ENCODE assay signal across 23 cellular contexts in genomic region chr18:38698108-38698507, GRCh38.
"Had no signal": no experiment of that assay in that cellular context is flagged by ENCODE, and none has a peak within 500 bp of the region (broad histone marks: within the 10 kb centered on the region; RNA-seq: fewer than 3 reads in every experiment).

No MANE protein-coding gene starts in this region.

- H3K36me3 ChIP-seq: stomach, suprapubic skin, tibial nerve, WERI-Rb-1 had no signal

- H3K9me3 ChIP-seq: stomach, suprapubic skin, tibial nerve had no signal

- H3K27me3 Mint-ChIP-seq: activated naive CD8-positive, alpha-beta T cell treated with anti-CD3 and anti-CD28 coated beads, Interleukin-2, amount 50 U/mL, for 24 hours; brain; stimulated activated memory B cell treated with anti-CD40 and anti-IgM and Interleukin-4, amounts not matched to agents 10 μg/mL and 1 μg/mL and 100 μg/mL, for 72 hours had no signal

- H3K4me3 Mint-ChIP-seq: activated CD8-positive, alpha-beta T cell treated with anti-CD3 and anti-CD28 coated beads, Interleukin-2, amount 10 ng/mL, durations not matched to agents 7 days and 5 days; activated naive CD8-positive, alpha-beta T cell treated with anti-CD3 and anti-CD28 coated beads, Interleukin-2, amount 50 U/mL, for 24 hours; activated T-helper 1 cell treated with anti-CD3 and anti-CD28 coated beads, Interleukin-12 subunit alpha, Interleukin-12 subunit beta, Interleukin-2, Interleukin-4 antibody, amounts not matched to agents 30 ng/mL and 10 ng/mL and 1 ng/mL, durations not matched to agents 14 hours and 24 hours and 36 hours; brain; nephron progenitor cell; stimulated activated memory B cell treated with anti-CD40 and anti-IgM and Interleukin-4, amounts not matched to agents 10 μg/mL and 1 μg/mL and 100 μg/mL, for 72 hours had no signal

- H3K4me1 Mint-ChIP-seq: nephron progenitor cell; stimulated activated memory B cell treated with anti-CD40 and anti-IgM and Interleukin-4, amounts not matched to agents 10 μg/mL and 1 μg/mL and 100 μg/mL, for 72 hours had no signal

- ATAC-seq: activated CD8-positive, alpha-beta T cell treated with anti-CD3 and anti-CD28 coated beads, Interleukin-2, amount 10 ng/mL, durations not matched to agents 7 days and 5 days; activated naive CD8-positive, alpha-beta T cell treated with anti-CD3 and anti-CD28 coated beads, Interleukin-2, amount 50 U/mL, for 24 hours; left colon; mucosa of descending colon; sciatic nerve; stimulated activated memory B cell treated with anti-CD40 and anti-IgM and Interleukin-4, amounts not matched to agents 10 μg/mL and 1 μg/mL and 100 μg/mL, for 72 hours had no signal

- H3K27me3 ChIP-seq: stomach, suprapubic skin, tibial nerve had no signal

- H3K4me3 ChIP-seq: mucosa of descending colon, stomach, suprapubic skin, tibial nerve had no signal

- H3K36me3 Mint-ChIP-seq: brain; stimulated activated memory B cell treated with anti-CD40 and anti-IgM and Interleukin-4, amounts not matched to agents 10 μg/mL and 1 μg/mL and 100 μg/mL, for 72 hours had no signal

- H3K4me1 ChIP-seq: stomach, suprapubic skin, tibial nerve had no signal

- H3K27ac Mint-ChIP-seq: activated CD8-positive, alpha-beta T cell treated with anti-CD3 and anti-CD28 coated beads, Interleukin-2, amount 10 ng/mL, durations not matched to agents 7 days and 5 days; activated naive CD8-positive, alpha-beta T cell treated with anti-CD3 and anti-CD28 coated beads, Interleukin-2, amount 50 U/mL, for 24 hours; activated T-helper 1 cell treated with anti-CD3 and anti-CD28 coated beads, Interleukin-12 subunit alpha, Interleukin-12 subunit beta, Interleukin-2, Interleukin-4 antibody, amounts not matched to agents 30 ng/mL and 10 ng/mL and 1 ng/mL, durations not matched to agents 14 hours and 24 hours and 36 hours; nephron progenitor cell; stimulated activated memory B cell treated with anti-CD40 and anti-IgM and Interleukin-4, amounts not matched to agents 10 μg/mL and 1 μg/mL and 100 μg/mL, for 72 hours had no signal

- DNase-seq: activated CD4-positive, alpha-beta T cell treated with anti-CD3 and anti-CD28 coated beads for 1 hour; activated CD4-positive, alpha-beta T cell treated with anti-CD3 and anti-CD28 coated beads, Interleukin-2, amount 50 U/mL, for 1 hour; activated CD8-positive, alpha-beta T cell treated with anti-CD3 and anti-CD28 coated beads, Interleukin-2, amount 10 ng/mL, durations not matched to agents 7 days and 5 days; activated gamma-delta T cell; activated naive CD4-positive, alpha-beta T cell treated with anti-CD3 and anti-CD28 coated beads, Interleukin-2, amount 50 U/mL, for 16 hours; activated naive CD8-positive, alpha-beta T cell treated with anti-CD3 and anti-CD28 coated beads, Interleukin-2, amount 50 U/mL, for 24 hours; aorta; foreskin fibroblast; left colon; mesenchymal stem cell; mucosa of descending colon; nephron progenitor cell; posterior cingulate gyrus; small intestine; stimulated activated CD4-positive, alpha-beta T cell treated with anti-CD3 and anti-CD28 coated beads, Interleukin-15, amount 100 ng/mL, for 24 hours; stomach; WERI-Rb-1 had no signal

- H3K9me3 Mint-ChIP-seq: activated naive CD8-positive, alpha-beta T cell treated with anti-CD3 and anti-CD28 coated beads, Interleukin-2, amount 50 U/mL, for 24 hours; brain; nephron progenitor cell; stimulated activated memory B cell treated with anti-CD40 and anti-IgM and Interleukin-4, amounts not matched to agents 10 μg/mL and 1 μg/mL and 100 μg/mL, for 72 hours had no signal

- H3K27ac ChIP-seq: stomach, suprapubic skin, tibial nerve, WERI-Rb-1 had no signal
